8 cellular contexts compared by ENCODE assay signal in the genomic region with DNA sequence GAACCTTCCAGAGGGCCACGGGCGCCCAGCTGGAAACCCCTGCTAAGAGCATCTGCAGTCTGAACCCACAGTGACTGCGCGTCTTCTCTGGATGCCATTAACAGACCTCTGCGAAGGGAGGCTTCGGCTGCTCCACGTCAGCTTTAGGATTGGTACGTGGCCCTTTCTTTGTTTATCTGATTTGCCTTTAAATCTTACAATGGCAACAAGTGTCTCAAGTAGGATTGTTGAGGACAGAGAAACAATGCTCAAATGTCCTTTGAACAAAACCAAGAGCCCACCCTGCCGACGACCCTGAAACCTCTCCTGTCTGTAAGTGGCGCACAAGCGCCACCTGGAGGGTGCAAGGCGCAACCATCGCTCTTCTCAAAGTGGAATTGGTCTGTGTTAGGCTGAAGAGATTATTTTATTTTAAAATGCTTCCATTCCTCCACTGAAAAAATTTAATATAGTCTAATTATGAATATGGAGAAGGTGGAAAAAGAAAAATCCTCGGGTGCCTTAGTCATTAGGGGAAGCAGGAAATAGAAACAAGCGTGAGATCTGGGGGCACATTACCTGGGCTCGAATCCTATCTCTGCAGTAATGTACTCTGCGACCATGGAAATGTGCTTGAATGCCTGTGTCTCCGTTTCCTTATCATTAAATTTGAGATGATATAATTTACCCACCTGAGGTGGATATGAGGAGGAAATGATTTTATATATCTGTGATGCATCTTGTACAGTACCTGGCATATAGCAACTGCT.
A peak's percentile ranks its signal among the peaks of the same experiment; 100 is the strongest.
DNase-seq lines count a peak whose midpoint lies in the region; ATAC-seq, FAIRE-seq and TF ChIP-seq lines count a peak whose summit lies in the region.

No MANE protein-coding gene starts in this region.

- H3K27me3 ChIP-seq in bronchial epithelial cell (ENCODE audit: control insufficient read depth, insufficient read depth, low read length) = no peaks in the 10 kb centered on the region

- no peaks in the 10 kb centered on the region for H3K36me3 ChIP-seq in bronchial epithelial cell (ENCODE audit: control insufficient read depth, insufficient read depth, low read length)

- DNase-seq in stimulated activated CD4-positive, alpha-beta T cell treated with anti-CD3 and anti-CD28 coated beads, Interleukin-15, amount 100 ng/mL, for 24 hours = peak; percentile 25
- DNase-seq in stimulated activated CD4-positive, alpha-beta T cell treated with anti-CD3 and anti-CD28 coated beads, Interleukin-12 subunit alpha, Interleukin-12 subunit beta, amount 100 ng/mL, for 4 hours = no peak
- DNase-seq in HS-27A (ENCODE audit: low read depth) (peak; percentile 9), SHP77 (lab: John Stamatoyannopoulos, UW) (peak; percentile 36 to 60), bronchial epithelial cell (ENCODE audit: low read depth) (peak; percentile 6), kidney tubule cell (ENCODE audit: low spot score) (peak; percentile 41)
- peak; percentile 2 for DNase-seq in stimulated activated CD8-positive, alpha-beta memory T cell treated with anti-CD3 and anti-CD28 coated beads, Interleukin-4, amount 100 ng/mL, for 24 hours (ENCODE audit: low read depth)

- no peak for ATAC-seq in GM21723 (IDR thresholded peaks at IDR 0.05; ENCODE audit: unreplicated experiment)

- no peak overlapping the region for H3K4me3 ChIP-seq in bronchial epithelial cell (ENCODE audit: low read depth, low read length)

- no peak for FAIRE-seq in bronchial epithelial cell (lab: Jason Lieb, UNC)

- peak; percentile 87 for TF ChIP-seq CTCF in bronchial epithelial cell (IDR thresholded peaks at IDR 0.05; ENCODE audit: insufficient read depth, low read length, severe bottlenecking)
